8 cellular contexts compared by ENCODE assay signal in genomic region chr4:76067652-76068286, GRCh38. TPM values are rescaled to one million over a fixed set of nuclear protein-coding genes. Genes with fewer than 3 reads are reported as not detected.
DNase-seq lines count a peak whose midpoint lies in the region; ATAC-seq and TF ChIP-seq lines count a peak whose summit lies in the region.

No MANE protein-coding gene starts in this region.

- peak; percentile 88 for ATAC-seq in HG02973 (IDR thresholded peaks at IDR 0.05; ENCODE audit: unreplicated experiment)
- peak; percentile 96 for ATAC-seq in left lung

- H3K4me1 ChIP-seq in left lung = no peaks in the 10 kb centered on the region

- peak; percentile 43 for DNase-seq in DMS79 treated with DMSO at 0.1 percent for 48 hours (lab: John Stamatoyannopoulos, UW)
- DNase-seq in DMS79 (lab: John Stamatoyannopoulos, UW) = no peak
- DNase-seq in NCI-H345 (lab: John Stamatoyannopoulos, UW) = peak; percentile 57
- DNase-seq in activated CD4-positive, alpha-beta T cell treated with anti-CD3 and anti-CD28 coated beads for 1 hour = peak; percentile 39
- peak; percentile 56 for DNase-seq in cerebellum (ENCODE audit: low spot score)
- peak in 1 of 2 donors; percentile 51 for DNase-seq in left lung
- peak; percentile 55 to 66 for DNase-seq in stimulated activated CD4-positive, alpha-beta T cell treated with anti-CD3 and anti-CD28 coated beads, Interleukin-4, amount 100 ng/mL, for 48 hours (ENCODE audit: low read depth in 2 of 2)

- no peaks in the 10 kb centered on the region for H3K9me3 ChIP-seq in left lung

- intact Hi-C loops in left lung (cut with DNase I) = loop anchor here in 1 of 2 donors (5.0 kb wide), 1 partner anchor 75 kb away; the partner anchor contains the start of gene SDAD1

- peak; percentile 80 to 81 for TF ChIP-seq CTCF in left lung (IDR thresholded peaks at IDR 0.05)

- H3K36me3 ChIP-seq in left lung = no peaks in the 10 kb centered on the region

- H3K27me3 ChIP-seq in left lung = no peaks in the 10 kb centered on the region

- no peak overlapping the region for H3K4me3 ChIP-seq in left lung

- H3K27ac ChIP-seq in left lung = no peak overlapping the region

RNA-seq across cellular contexts. Expression of gene ART3, which starts 6.7 kb away (rescaled TPM):
- total RNA-seq in cerebellum (not detected), left lung (not detected)

RNA-seq across cellular contexts. Expression of gene CXCL11, which starts 31.9 kb away (rescaled TPM):
- total RNA-seq in cerebellum (not detected), left lung (1 to 10 TPM in 1 of 2 donors, under 1 TPM in 1; 0.41 to 1.9 TPM)

RNA-seq across cellular contexts. Expression of gene CXCL10, which starts 44.5 kb away (rescaled TPM):
- total RNA-seq in cerebellum (0.27 TPM), left lung (10 to 100 TPM in 1 of 2 donors, 1 to 10 TPM in 1; 3.4 to 31.6 TPM)
